In the genomic region with DNA sequence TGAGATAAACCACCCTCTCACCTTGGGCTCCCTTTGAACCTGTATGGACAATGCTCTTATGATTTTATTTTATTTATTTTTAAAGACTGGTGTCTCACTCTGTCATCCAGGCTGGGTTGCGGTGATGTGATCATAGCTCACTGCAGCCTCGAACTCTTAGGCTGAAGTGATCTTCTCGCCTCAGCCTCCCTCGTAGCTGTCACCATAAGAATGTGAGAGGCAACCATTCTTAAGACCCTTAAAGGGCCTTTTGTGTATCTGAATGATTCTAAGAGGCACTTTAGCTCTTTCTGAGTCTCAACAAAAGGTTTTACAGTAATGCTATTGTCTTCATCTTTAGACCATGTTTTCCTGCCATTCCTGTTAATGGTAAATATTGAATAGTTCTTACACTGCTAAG, we compare ENCODE assay signal across 21 cellular contexts.
"Had no signal": no experiment of that assay in that cellular context is flagged by ENCODE, and none has a peak within 500 bp of the region (broad histone marks: within the 10 kb centered on the region; RNA-seq: fewer than 3 reads in every experiment).

No MANE protein-coding gene starts in this region.

- ATAC-seq: effector memory CD8-positive, alpha-beta T cell; left colon; sciatic nerve; stimulated activated naive B cell treated with anti-CD40 and anti-IgM and Interleukin-4, amounts not matched to agents 10 μg/mL and 1 μg/mL and 100 μg/mL, for 72 hours; stimulated activated naive CD8-positive, alpha-beta T cell treated with anti-CD3 and anti-CD28 coated beads, Interleukin-15, amount 100 ng/mL, for 72 hours had no signal

- H3K9me3 ChIP-seq: esophagus muscularis mucosa, spleen, testis, tibial nerve had no signal

- H3K4me3 Mint-ChIP-seq: dendritic cell treated with granulocyte-macrophage colony-stimulating factor and Interleukin-4, amounts not matched to agents 40 ng/mL and 50 ng/mL, for 4 days; effector memory CD8-positive, alpha-beta T cell; nephron; stimulated activated naive B cell treated with anti-CD40 and anti-IgM and Interleukin-4, amounts not matched to agents 10 μg/mL and 1 μg/mL and 100 μg/mL, for 72 hours; stimulated activated naive CD8-positive, alpha-beta T cell treated with anti-CD3 and anti-CD28 coated beads, Interleukin-15, amount 100 ng/mL, for 72 hours had no signal

- H3K36me3 ChIP-seq: esophagus muscularis mucosa, spleen, tibial nerve had no signal

- H3K4me1 ChIP-seq: esophagus muscularis mucosa, spleen, testis, tibial nerve had no signal

- H3K27ac ChIP-seq: epithelial cell of prostate, esophagus muscularis mucosa, spleen, testis, tibial nerve had no signal

- DNase-seq: effector memory CD8-positive, alpha-beta T cell; foreskin fibroblast; left colon; left ventricle myocardium superior; mesendoderm; naive B cell; posterior cingulate gyrus; spleen; stimulated activated CD4-positive, alpha-beta T cell treated with anti-CD3 and anti-CD28 coated beads, Interleukin-15, amount 100 ng/mL, for 24 hours; stimulated activated CD4-positive, alpha-beta T cell treated with anti-CD3 and anti-CD28 coated beads, Interleukin-1b, Interleukin-23, amount 100 ng/mL, for 48 hours; stimulated activated CD4-positive, alpha-beta T cell treated with anti-CD3 and anti-CD28 coated beads, Interleukin-4, amount 100 ng/mL, for 4 hours; stimulated activated naive B cell treated with anti-CD40 and anti-IgM and Interleukin-4, amounts not matched to agents 10 μg/mL and 1 μg/mL and 100 μg/mL, for 72 hours; stimulated activated naive CD8-positive, alpha-beta T cell treated with anti-CD3 and anti-CD28 coated beads, Interleukin-15, amount 100 ng/mL, for 72 hours; testis had no signal

- H3K27ac Mint-ChIP-seq: dendritic cell treated with granulocyte-macrophage colony-stimulating factor and Interleukin-4, amounts not matched to agents 40 ng/mL and 50 ng/mL, for 4 days; effector memory CD8-positive, alpha-beta T cell; nephron; stimulated activated naive B cell treated with anti-CD40 and anti-IgM and Interleukin-4, amounts not matched to agents 10 μg/mL and 1 μg/mL and 100 μg/mL, for 72 hours had no signal

- H3K27me3 Mint-ChIP-seq: dendritic cell treated with granulocyte-macrophage colony-stimulating factor and Interleukin-4, amounts not matched to agents 40 ng/mL and 50 ng/mL, for 4 days; effector memory CD8-positive, alpha-beta T cell; naive B cell; stimulated activated naive B cell treated with anti-CD40 and anti-IgM and Interleukin-4, amounts not matched to agents 10 μg/mL and 1 μg/mL and 100 μg/mL, for 72 hours; stimulated activated naive CD8-positive, alpha-beta T cell treated with anti-CD3 and anti-CD28 coated beads, Interleukin-15, amount 100 ng/mL, for 72 hours had no signal

- H3K4me1 Mint-ChIP-seq: naive B cell; nephron; stimulated activated naive B cell treated with anti-CD40 and anti-IgM and Interleukin-4, amounts not matched to agents 10 μg/mL and 1 μg/mL and 100 μg/mL, for 72 hours; stimulated activated naive CD8-positive, alpha-beta T cell treated with anti-CD3 and anti-CD28 coated beads, Interleukin-15, amount 100 ng/mL, for 72 hours had no signal

- H3K27me3 ChIP-seq: esophagus muscularis mucosa, spleen, testis, tibial nerve had no signal

- H3K9me3 Mint-ChIP-seq: dendritic cell treated with granulocyte-macrophage colony-stimulating factor and Interleukin-4, amounts not matched to agents 40 ng/mL and 50 ng/mL, for 4 days; effector memory CD8-positive, alpha-beta T cell had no signal

- H3K4me3 ChIP-seq: esophagus muscularis mucosa, lung, spleen, testis, tibial nerve had no signal
